ENCODE assay signal across 28 cellular contexts in genomic region chr15:71057143-71057542, GRCh38. TPM values are rescaled to one million over a fixed set of nuclear protein-coding genes. Genes with fewer than 3 reads are reported as not detected.
"Had no signal": no experiment of that assay in that cellular context is flagged by ENCODE, and none has a peak within 500 bp of the region (broad histone marks: within the 10 kb centered on the region; RNA-seq: fewer than 3 reads in every experiment).

No MANE protein-coding gene starts in this region.

- H3K4me1 ChIP-seq: ascending aorta had no signal

- DNase-seq: activated B cell treated with CpG ODN at 0.5 μM for 24 hours; activated CD4-positive, alpha-beta memory T cell treated with anti-CD3 and anti-CD28 coated beads for 36 hours; activated CD4-positive, alpha-beta T cell treated with anti-CD3 and anti-CD28 coated beads for 4 hours; activated CD4-positive, alpha-beta T cell treated with anti-CD3 and anti-CD28 coated beads, Interleukin-2, amount 10 ng/mL, durations not matched to agents 24 days and 14 days; activated CD4-positive, alpha-beta T cell treated with anti-CD3 and anti-CD28 coated beads, Interleukin-2, amount 50 U/mL, for 1 hour; activated CD4-positive, alpha-beta T cell treated with anti-CD3 and anti-CD28 coated beads, Interleukin-2, amount 50 U/mL, for 4 hours; activated CD4-positive, CD25-positive, alpha-beta regulatory T cell treated with anti-CD3 and anti-CD28 coated beads, Interleukin-2, amount 50 U/mL, for 72 hours; activated CD8-positive, alpha-beta memory T cell treated with anti-CD3 and anti-CD28 coated beads, Interleukin-2, amount 50 U/mL, for 4 hours; activated CD8-positive, alpha-beta T cell treated with anti-CD3 and anti-CD28 coated beads for 36 hours; activated effector memory CD4-positive, alpha-beta T cell treated with Interleukin-2 at 50 U/mL for 16 hours; activated gamma-delta T cell; activated naive CD4-positive, alpha-beta T cell treated with anti-CD3 and anti-CD28 coated beads, Interleukin-2, amount 10 ng/mL, durations not matched to agents 7 days and 5 days; activated naive CD4-positive, alpha-beta T cell treated with Interleukin-2 at 50 U/mL for 16 hours; activated naive CD8-positive, alpha-beta T cell treated with anti-CD3 and anti-CD28 coated beads, Interleukin-2, amount 10 ng/mL, durations not matched to agents 7 days and 5 days; activated naive CD8-positive, alpha-beta T cell treated with anti-CD3 and anti-CD28 coated beads, Interleukin-2, amount 50 U/mL, for 24 hours; activated T-cell treated with anti-CD3 and anti-CD28 coated beads, Interleukin-2, amount 50 U/mL, for 24 hours; activated T-cell treated with anti-CD3 and anti-CD28 coated beads, Interleukin-2, amount 50 U/mL, for 48 hours; amygdala; anterior cingulate cortex; central memory CD4-positive, alpha-beta T cell; T-helper 1 cell; T-helper 2 cell; T-helper 9 cell had no signal

- H3K4me3 ChIP-seq: ascending aorta had no signal

- H3K27me3 ChIP-seq: ascending aorta had no signal

- H3K9me3 ChIP-seq: ascending aorta had no signal

- H3K27ac ChIP-seq: ascending aorta, VCaP had no signal

- FAIRE-seq: TTC549 had no signal

- ATAC-seq: activated CD8-positive, alpha-beta T cell treated with anti-CD3 and anti-CD28 coated beads for 36 hours; activated naive CD8-positive, alpha-beta T cell treated with anti-CD3 and anti-CD28 coated beads, Interleukin-2, amount 50 U/mL, for 24 hours had no signal

- H3K36me3 ChIP-seq: ascending aorta had no signal

RNA-seq across cellular contexts. Expression of gene THSD4, which starts 58.1 kb away (rescaled TPM):
- total RNA-seq: activated B cell treated with CpG ODN at 0.5 μM for 24 hours; activated CD4-positive, alpha-beta memory T cell treated with anti-CD3 and anti-CD28 coated beads for 36 hours; activated CD4-positive, alpha-beta T cell treated with anti-CD3 and anti-CD28 coated beads, Interleukin-2, amount 10 ng/mL, durations not matched to agents 24 days and 14 days; activated CD8-positive, alpha-beta memory T cell treated with anti-CD3 and anti-CD28 coated beads for 36 hours; activated CD8-positive, alpha-beta T cell treated with anti-CD3 and anti-CD28 coated beads for 36 hours; activated naive CD8-positive, alpha-beta T cell treated with anti-CD3 and anti-CD28 coated beads, Interleukin-2, amount 10 ng/mL, durations not matched to agents 7 days and 5 days; activated T-helper 2 cell treated with anti-CD3 and anti-CD28 coated beads, Interferon-gamma antibody, Interleukin-2, Interleukin-4, amounts not matched to agents 10 μg/mL and 5 μg/mL and 100 μg/mL, durations not matched to agents 14 hours and 24 hours and 36 hours had no signal
